In genomic region chr20:62357681-62358080, GRCh38 we compare ENCODE assay signal across 13 cellular contexts. TPM values are rescaled to one million over a fixed set of nuclear protein-coding genes. Genes with fewer than 3 reads are reported as not detected.
DNase-seq lines count a peak whose midpoint lies in the region; ATAC-seq and TF ChIP-seq lines count a peak whose summit lies in the region.
"Had no signal": no experiment of that assay in that cellular context is flagged by ENCODE, and none has a peak within 500 bp of the region (broad histone marks: within the 10 kb centered on the region; RNA-seq: fewer than 3 reads in every experiment).

No MANE protein-coding gene starts in this region.

- H2BK120ac ChIP-seq in IMR-90 (ENCODE audit: low read depth, low read length) = no peak overlapping the region

- H3K79me1 ChIP-seq in IMR-90 (ENCODE audit: low read depth in 1 of 2, low read length in 2 of 2) = no peaks in the 10 kb centered on the region

- peak overlapping the region; percentile 42 for H2AK9ac ChIP-seq in IMR-90 (replicated peaks; ENCODE audit: low read depth, low read length, poor library complexity)

- no peak overlapping the region; the same call in 2 of the 3 replicates for H2BK15ac ChIP-seq in IMR-90 (ENCODE audit: low read depth, low read length)

- DNase-seq in IMR-90 = no peak
- DNase-seq in lower lobe of right lung = no peak
- DNase-seq in thyroid gland = no peak
- no peak for DNase-seq in middle frontal gyrus (ENCODE audit: extremely low spot score, low spot score)
- no peak for DNase-seq in NOMO-1 treated with DMSO at 0.1 percent for 48 hours (lab: John Stamatoyannopoulos, UW; ENCODE audit: unreplicated experiment)
- DNase-seq: activated CD4-positive, alpha-beta T cell treated with anti-CD3 and anti-CD28 coated beads, Interleukin-2, amount 10 ng/mL, durations not matched to agents 24 days and 14 days; naive thymus-derived CD4-positive, alpha-beta T cell had no signal

- BruUV-seq in IMR-90 (replicated peaks; lab: Mats Ljungman, UMichigan) = no TSS peak

- no peaks in the 10 kb centered on the region for H3K27me3 ChIP-seq in IMR-90 (ENCODE audit: control insufficient read depth, insufficient read depth, low read length)
- no peaks in the 10 kb centered on the region for H3K27me3 ChIP-seq in duodenal mucosa (ENCODE audit: control insufficient read depth in 1 of 2, insufficient read depth in 2 of 2, low read length in 2 of 2)
- H3K27me3 ChIP-seq in lower lobe of right lung (ENCODE audit: low read depth) = no peaks in the 10 kb centered on the region
- H3K27me3 ChIP-seq in thyroid gland = no peaks in the 10 kb centered on the region
- H3K27me3 ChIP-seq: hepatocyte, MG63 had no signal

- POLR2A ChIA-PET in IMR-90 (lab: Charles Lee; ENCODE audit: unreplicated experiment) = no interaction called here

- no peak overlapping the region for H3K4me2 ChIP-seq in IMR-90 (ENCODE audit: low read depth, low read length)

- no peak overlapping the region for H3K14ac ChIP-seq in IMR-90 (replicated peaks; ENCODE audit: low read depth, low read length)

- no peak overlapping the region for H2BK20ac ChIP-seq in IMR-90 (ENCODE audit: low read depth, low read length)

- no peak overlapping the region for H3K4me3 ChIP-seq in IMR-90 (ENCODE audit: insufficient read depth, low read depth, low read length)
- no peak overlapping the region for H3K4me3 ChIP-seq in duodenal mucosa (ENCODE audit: low read depth in 1 of 2, low read length in 2 of 2)
- H3K4me3 ChIP-seq in lower lobe of right lung = peak overlapping the region; percentile 38
- H3K4me3 ChIP-seq in thyroid gland (replicated peaks in 1 of 3) = peak overlapping the region in 1 of 3 donors; percentile 8
- H3K4me3 ChIP-seq: hepatocyte, MG63 had no signal

- TF ChIP-seq CTCF in IMR-90 (conservative IDR thresholded peaks at IDR 0.05; ENCODE audit: low read depth, low read length) (no peak), lower lobe of right lung (IDR thresholded peaks at IDR 0.05) (no peak), thyroid gland (IDR thresholded peaks at IDR 0.05) (no peak)

- H3K9ac ChIP-seq in IMR-90 (ENCODE audit: low read depth, low read length) (no peak overlapping the region), duodenal mucosa (ENCODE audit: low read depth in 1 of 2, low read length in 2 of 2) (no peak overlapping the region)

- no peak overlapping the region for H3K18ac ChIP-seq in IMR-90 (ENCODE audit: low read depth, low read length)

- H3K56ac ChIP-seq in IMR-90 (ENCODE audit: extremely low read depth, insufficient read depth, low read length) = no peak overlapping the region

- intact Hi-C loops in IMR-90 (cut with micrococcal nuclease) (no loop called here), lower lobe of right lung (cut with DNase I) (no loop called here), thyroid gland (cut with DNase I) (no loop called here)

- TF ChIP-seq RAD21 in IMR-90 (IDR thresholded peaks at IDR 0.05; ENCODE audit: low read length) = no peak

- H3K23ac ChIP-seq in IMR-90 (ENCODE audit: low read depth, low read length) = no peak overlapping the region

- H3K36me3 ChIP-seq in IMR-90 (ENCODE audit: control insufficient read depth, insufficient read depth, low read length) (peaks cover 4% of the 10 kb centered on the region; the same call in 1 of the 2 replicates), duodenal mucosa (ENCODE audit: control insufficient read depth in 1 of 2, insufficient read depth in 2 of 2, low read length in 2 of 2) (no peaks in the 10 kb centered on the region), lower lobe of right lung (peaks cover 16% of the 10 kb centered on the region), thyroid gland (no peaks in the 10 kb centered on the region)

- 59% methylated on average over 3 of the region's 7 CpGs; no CpG with 5 or more reads in 1 of the 2 experiments for WGBS in IMR-90 (ENCODE audit: extremely low coverage in 2 of 2, insufficient read length in 1 of 2), 2 experiments
- 58 to 62% methylated on average over 5 of the region's 7 CpGs for WGBS in thyroid gland, 2 donors

- no peak overlapping the region for H2BK5ac ChIP-seq in IMR-90 (ENCODE audit: low read depth, low read length, poor library complexity, severe bottlenecking)

- no peak overlapping the region for H4K5ac ChIP-seq in IMR-90 (ENCODE audit: low read depth, low read length)

- no peak overlapping the region; the same call in none of the 2 replicates for H2AK5ac ChIP-seq in IMR-90 (ENCODE audit: low read depth, low read length)

- no peak overlapping the region for H3K4ac ChIP-seq in IMR-90 (ENCODE audit: low read depth, low read length)

- dilution Hi-C loops in IMR-90 (cut with HindIII; ENCODE audit: low sequenced_read_pairs, unreplicated experiment) = no loop called here

- H4K91ac ChIP-seq in IMR-90 (ENCODE audit: insufficient read depth, low read depth, low read length) = no peak overlapping the region

- no peaks in the 10 kb centered on the region for H3K9me1 ChIP-seq in IMR-90 (ENCODE audit: insufficient read depth, low read length)

- H3K4me1 ChIP-seq in IMR-90 (ENCODE audit: control insufficient read depth, insufficient read depth, low read length) = peaks cover 28% of the 10 kb centered on the region
- H3K4me1 ChIP-seq in duodenal mucosa (ENCODE audit: control insufficient read depth in 1 of 2, insufficient read depth in 2 of 2, low read length in 2 of 2) = peaks cover 4 to 41% of the 10 kb centered on the region in 2 donors
- peaks cover 86% of the 10 kb centered on the region for H3K4me1 ChIP-seq in lower lobe of right lung
- H3K4me1 ChIP-seq in thyroid gland = peaks cover 84 to 95% of the 10 kb centered on the region in 2 donors

- no peak overlapping the region for H3K27ac ChIP-seq in IMR-90 (ENCODE audit: insufficient read depth, low read length)
- peak overlapping the region; percentile 62 for H3K27ac ChIP-seq in duodenal mucosa (ENCODE audit: low read depth, low read length)
- H3K27ac ChIP-seq in lower lobe of right lung = peak overlapping the region; percentile 90
- peak overlapping the region; percentile 90 to 97 (median 92) for H3K27ac ChIP-seq in thyroid gland

- no peaks in the 10 kb centered on the region for H3K9me3 ChIP-seq in IMR-90 (ENCODE audit: control insufficient read depth, insufficient read depth, low read length)
- no peaks in the 10 kb centered on the region for H3K9me3 ChIP-seq in duodenal mucosa (ENCODE audit: control insufficient read depth in 1 of 2, low read length in 2 of 2)
- no peaks in the 10 kb centered on the region for H3K9me3 ChIP-seq in lower lobe of right lung
- no peaks in the 10 kb centered on the region for H3K9me3 ChIP-seq in thyroid gland
- H3K9me3 ChIP-seq: MG63 had no signal

- no peak overlapping the region for H4K8ac ChIP-seq in IMR-90 (ENCODE audit: low read depth in 2 of 2, low read length in 2 of 2)

- ATAC-seq in IMR-90 (ENCODE audit: low read depth) = no peak
- no peak for ATAC-seq in lower lobe of right lung
- no peak for ATAC-seq in GM18505 (IDR thresholded peaks at IDR 0.05; ENCODE audit: unreplicated experiment)
- ATAC-seq in GM19324 (IDR thresholded peaks at IDR 0.05; ENCODE audit: low FRiP score, unreplicated experiment) = no peak
- ATAC-seq: naive thymus-derived CD4-positive, alpha-beta T cell; stimulated activated memory B cell treated with anti-CD40 and anti-IgM and Interleukin-4, amounts not matched to agents 10 μg/mL and 1 μg/mL and 100 μg/mL, for 72 hours had no signal

- no peak for TF ChIP-seq POLR2A in IMR-90 (IDR thresholded peaks at IDR 0.05; ENCODE audit: low read depth, low read length)
- no peak for TF ChIP-seq POLR2A in thyroid gland (IDR thresholded peaks at IDR 0.05)
- no peak for TF ChIP-seq POLR2A in GM18505 (IDR thresholded peaks at IDR 0.05; ENCODE audit: borderline replicate concordance, extremely low read depth, insufficient read depth, insufficient read length)

- H2AFZ ChIP-seq in IMR-90 (replicated peaks; ENCODE audit: low read length, poor library complexity) = peak overlapping the region; percentile 8
- H2AFZ ChIP-seq: hepatocyte had no signal

- CTCF ChIA-PET in IMR-90 (lab: Yijun Ruan, JAX) = interaction anchor here (1.0 kb wide), 1 partner anchor 11 kb away, joined by 3 read pairs; no protein-coding TSS in a partner anchor

- in situ Hi-C loops in IMR-90 (cut with MboI; ENCODE audit: low sequenced_read_pairs) = no loop called here

- no peaks in the 10 kb centered on the region; the same call in 1 of the 2 replicates for H4K20me1 ChIP-seq in IMR-90 (ENCODE audit: insufficient read depth, low read length)

TF ChIP-seq in IMR-90, 13 proteins besides CTCF, POLR2A, EP300 and RAD21 (continues in another document):
- TF ChIP-seq, protein P1, sequence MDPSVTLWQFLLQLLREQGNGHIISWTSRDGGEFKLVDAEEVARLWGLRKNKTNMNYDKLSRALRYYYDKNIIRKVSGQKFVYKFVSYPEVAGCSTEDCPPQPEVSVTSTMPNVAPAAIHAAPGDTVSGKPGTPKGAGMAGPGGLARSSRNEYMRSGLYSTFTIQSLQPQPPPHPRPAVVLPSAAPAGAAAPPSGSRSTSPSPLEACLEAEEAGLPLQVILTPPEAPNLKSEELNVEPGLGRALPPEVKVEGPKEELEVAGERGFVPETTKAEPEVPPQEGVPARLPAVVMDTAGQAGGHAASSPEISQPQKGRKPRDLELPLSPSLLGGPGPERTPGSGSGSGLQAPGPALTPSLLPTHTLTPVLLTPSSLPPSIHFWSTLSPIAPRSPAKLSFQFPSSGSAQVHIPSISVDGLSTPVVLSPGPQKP (IDR thresholded peaks at IDR 0.05; ENCODE audit: borderline replicate concordance, low read depth, low read length) = no peak

RNA-seq across cellular contexts. Expression of gene LAMA5, which starts 9.4 kb away (rescaled TPM):
- total RNA-seq in IMR-90 (2012; rRNA removed) (0.56 and 0.90 TPM in 2 replicates), lower lobe of right lung (282 TPM), thyroid gland (100 to 1,000 TPM in 3 of 4 donors, 10 to 100 TPM in 1; 93.9 to 179 (median 117) TPM)
- 7.3 and 11.4 TPM in 2 replicates for polyA plus RNA-seq in IMR-90 (2012; rRNA removed)
- polyA plus RNA-seq in IMR-90 (2012; cell fraction: cytosol; rRNA removed) = 15.0 and 17.8 TPM in 2 replicates
- 27.9 and 77.8 TPM in 2 replicates for polyA plus RNA-seq in IMR-90 (2012; cell fraction: nucleus; rRNA removed; ENCODE audit: low replicate concordance)
- polyA plus RNA-seq: naive thymus-derived CD4-positive, alpha-beta T cell had no signal

RNA-seq across cellular contexts. Expression of gene RPS21, which starts 29.2 kb away (rescaled TPM):
- total RNA-seq in IMR-90 (2012; rRNA removed) = 2,710 and 3,846 TPM in 2 replicates
- polyA plus RNA-seq in IMR-90 (2012; rRNA removed) = 4,298 and 4,766 TPM in 2 replicates
- 31,826 and 47,741 TPM in 2 replicates for polyA plus RNA-seq in IMR-90 (2012; cell fraction: cytosol; rRNA removed)
- 3,277 and 3,813 TPM in 2 replicates for polyA plus RNA-seq in IMR-90 (2012; cell fraction: nucleus; rRNA removed; ENCODE audit: low replicate concordance)
- 1,104 TPM for total RNA-seq in lower lobe of right lung
- 1,000 to 10,000 TPM; 1,818 to 3,649 (median 2,349) TPM for total RNA-seq in thyroid gland

RNA-seq across cellular contexts. Expression of gene CABLES2, which starts 49.4 kb away (rescaled TPM):
- total RNA-seq in IMR-90 (2012; rRNA removed) = 1.1 and 1.4 TPM in 2 replicates
- polyA plus RNA-seq in IMR-90 (2012; rRNA removed) = 5.1 TPM in 2 replicates
- 3.6 and 4.4 TPM in 2 replicates for polyA plus RNA-seq in IMR-90 (2012; cell fraction: cytosol; rRNA removed)
- 6.7 and 6.8 TPM in 2 replicates for polyA plus RNA-seq in IMR-90 (2012; cell fraction: nucleus; rRNA removed; ENCODE audit: low replicate concordance)
- total RNA-seq in lower lobe of right lung = 4.5 TPM
- 1 to 10 TPM; 5.8 to 8.5 (median 7.7) TPM for total RNA-seq in thyroid gland

RNA-seq across cellular contexts. Expression of gene ADRM1, which starts 54.9 kb away (rescaled TPM):
- total RNA-seq in IMR-90 (2012; rRNA removed) (96.9 and 103 TPM in 2 replicates), lower lobe of right lung (63.9 TPM), thyroid gland (100 to 1,000 TPM in 3 of 4 donors, 10 to 100 TPM in 1; 89.9 to 140 (median 117) TPM)
- polyA plus RNA-seq in IMR-90 (2012; rRNA removed) = 149 and 188 TPM in 2 replicates
- polyA plus RNA-seq in IMR-90 (2012; cell fraction: cytosol; rRNA removed) = 188 and 201 TPM in 2 replicates
- 76.7 and 165 TPM in 2 replicates for polyA plus RNA-seq in IMR-90 (2012; cell fraction: nucleus; rRNA removed; ENCODE audit: low replicate concordance)

Comparison
In these comparisons a context has a peak if more than half of its experiments do, and no peak if none do; other contexts are left out.
1. RNA of gene LAMA5, which starts 9.4 kb away (total RNA-seq): 282 TPM in lower lobe of right lung (single experiment) and 93.9 to 179 TPM in thyroid gland; 0.56 to 0.90 TPM in IMR-90; every median in the first group is over 10 times any median in the second.